In the genomic region with DNA sequence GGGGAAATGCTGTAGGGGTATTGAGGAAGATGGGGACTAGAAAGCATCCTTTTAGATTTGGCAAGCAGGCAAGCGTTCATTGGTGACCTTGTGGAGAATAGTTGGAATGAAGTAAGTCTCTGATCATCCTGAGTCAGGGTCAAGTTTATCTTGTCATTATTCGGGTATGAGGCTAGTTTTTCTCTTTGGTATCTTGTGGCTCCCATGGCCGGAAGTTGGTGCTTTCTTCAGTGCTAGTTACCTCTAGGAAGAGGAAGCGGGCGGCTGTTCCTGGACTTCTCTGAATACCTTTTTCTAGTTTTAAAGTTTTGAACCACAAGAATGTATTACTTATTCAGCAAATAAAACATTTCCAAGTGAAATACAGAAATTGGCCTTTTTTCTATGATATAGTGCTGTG, we compare ENCODE assay signal across 12 cellular contexts. TPM values are rescaled to one million over a fixed set of nuclear protein-coding genes. Genes with fewer than 3 reads are reported as not detected.
A peak's percentile ranks its signal among the peaks of the same experiment; 100 is the strongest.
DNase-seq lines count a peak whose midpoint lies in the region; ATAC-seq, FAIRE-seq and TF ChIP-seq lines count a peak whose summit lies in the region.
"Had no signal": no experiment of that assay in that cellular context is flagged by ENCODE, and none has a peak within 500 bp of the region (broad histone marks: within the 10 kb centered on the region; RNA-seq: fewer than 3 reads in every experiment).

No MANE protein-coding gene starts in this region.

- H3K4me1 ChIP-seq in OCI-LY1 (ENCODE audit: insufficient read depth, low read length, severe bottlenecking) (peaks cover 33% of the 10 kb centered on the region), K562 (replicated peaks in 1 of 2; ENCODE audit: control insufficient read depth in 2 of 2, insufficient read depth in 2 of 2, low read length in 2 of 2) (peaks cover 2 to 11% of the 10 kb centered on the region in 2 experiments; a peak in 3 of 5 replicates), body of pancreas (peaks cover 15% of the 10 kb centered on the region)

- no peaks in the 10 kb centered on the region for H3K9me3 ChIP-seq in OCI-LY1 (ENCODE audit: low read length)
- H3K9me3 ChIP-seq in K562 (replicated peaks; ENCODE audit: control insufficient read depth, insufficient read depth, low read depth, low read length), result no peaks in the 10 kb centered on the region
- no peaks in the 10 kb centered on the region for H3K9me3 ChIP-seq in body of pancreas
- H3K9me3 ChIP-seq: tibial artery had no signal

- WGBS in K562 (ENCODE audit: insufficient coverage, low coverage, missing lambda C conversion rate), result 66% methylated on average over 5 of the region's 5 CpGs
- 68 to 76% methylated on average over 5 of the region's 5 CpGs for WGBS in body of pancreas, 2 donors

- POLR2A ChIA-PET in K562 (lab: Yijun Ruan, JAX), result interaction anchor here (0.7 kb wide), 1 partner anchor 242 kb away, joined by 3 read pairs; no protein-coding TSS in a partner anchor

- peak; percentile 17 for DNase-seq in stimulated activated CD4-positive, alpha-beta T cell treated with anti-CD3 and anti-CD28 coated beads, Interleukin-15, amount 100 ng/mL, for 24 hours
- no peak for DNase-seq in stimulated activated CD4-positive, alpha-beta T cell treated with anti-CD3 and anti-CD28 coated beads, Interleukin-2, amount 100 ng/mL, for 24 hours
- DNase-seq in K562 (ENCODE audit: extremely low read depth in 1 of 4, low spot score in 3 of 4) (no peak), body of pancreas (no peak)
- DNase-seq: erythroblast, GDM1, NCI-H1105 treated with DMSO at 0.1 percent for 48 hours, tibial artery had no signal

- H3K27me3 ChIP-seq in OCI-LY1 (ENCODE audit: insufficient read depth, low read length) (no peaks in the 10 kb centered on the region), K562 (ENCODE audit: control insufficient read depth in 2 of 2, insufficient read depth in 2 of 2, low read length in 2 of 2) (no peaks in the 10 kb centered on the region), body of pancreas (no peaks in the 10 kb centered on the region)
- H3K27me3 ChIP-seq: tibial artery had no signal

- H3K4me3 ChIP-seq in OCI-LY1 (ENCODE audit: low read depth, low read length, poor library complexity, severe bottlenecking) (no peak overlapping the region), K562 (no peak overlapping the region), body of pancreas (no peak overlapping the region)
- H3K4me3 ChIP-seq: tibial artery had no signal

- TF ChIP-seq EP300 in K562 (IDR thresholded peaks at IDR 0.05; ENCODE audit: low read length), result no peak

- TF ChIP-seq CTCF in OCI-LY1 (IDR thresholded peaks at IDR 0.05; ENCODE audit: low read length) (no peak), K562 (IDR thresholded peaks at IDR 0.05 in 2 of 3, conservative IDR thresholded peaks at IDR 0.05 in 1 of 3; ENCODE audit: insufficient read depth in 2 of 3, low read depth in 1 of 3, low read length in 3 of 3) (no peak), body of pancreas (IDR thresholded peaks at IDR 0.05) (no peak)

- H3K27ac ChIP-seq in OCI-LY1 (ENCODE audit: low read depth, low read length, poor library complexity, severe bottlenecking), result no peak overlapping the region
- no peak overlapping the region for H3K27ac ChIP-seq in K562 (ENCODE audit: extremely low read depth, low read depth, low read length)
- no peak overlapping the region for H3K27ac ChIP-seq in body of pancreas
- H3K27ac ChIP-seq: tibial artery had no signal

- TF ChIP-seq RAD21 in K562 (CRISPR knock-in tag; conservative IDR thresholded peaks at IDR 0.05 in 1 of 2, IDR thresholded peaks at IDR 0.05 in 1 of 2), result no peak

- H3K4me2 ChIP-seq in OCI-LY1 (ENCODE audit: low read length) (peak overlapping the region; percentile 14; the same call in 1 of the 2 replicates), K562 (ENCODE audit: insufficient read depth, low read length) (no peak overlapping the region)

- no peaks in the 10 kb centered on the region for H3F3A ChIP-seq in OCI-LY1 (ENCODE audit: insufficient read depth, low read length)

- peak; percentile 26 for FAIRE-seq in K562 (lab: Jason Lieb, UNC)

- H4K20me1 ChIP-seq in OCI-LY1 (ENCODE audit: insufficient read depth, low read length) (no peaks in the 10 kb centered on the region), K562 (replicated peaks; ENCODE audit: control insufficient read depth, insufficient read depth, low read length) (no peaks in the 10 kb centered on the region)

- no peaks in the 10 kb centered on the region for H3K9me1 ChIP-seq in K562 (ENCODE audit: control insufficient read depth, insufficient read depth, low read length)

- CTCF ChIA-PET in K562 (lab: Yijun Ruan, JAX; ENCODE audit: low intra/inter-chr PET ratio), result interaction anchor here (0.6 kb wide), 1 partner anchor 41 kb away, joined by 3 read pairs; no protein-coding TSS in a partner anchor

- TF ChIP-seq POLR2A in K562 (conservative IDR thresholded peaks at IDR 0.05) (no peak), body of pancreas (IDR thresholded peaks at IDR 0.05) (no peak)

- H3K9ac ChIP-seq in OCI-LY1 (ENCODE audit: low read length) (no peak overlapping the region), K562 (ENCODE audit: insufficient read depth in 1 of 2, low read depth in 2 of 2, low read length in 2 of 2) (no peak overlapping the region)

- ATAC-seq in K562 (peak; percentile 19), HG03520 (IDR thresholded peaks at IDR 0.05; ENCODE audit: unreplicated experiment) (no peak), body of pancreas (no peak), GM21423 (IDR thresholded peaks at IDR 0.05; ENCODE audit: unreplicated experiment) (no peak), HG03159 (IDR thresholded peaks at IDR 0.05; ENCODE audit: unreplicated experiment) (no peak)

- BruUV-seq in K562 (replicated peaks; lab: Mats Ljungman, UMichigan), result no TSS peak

- no peaks in the 10 kb centered on the region for H3K9me2 ChIP-seq in OCI-LY1 (ENCODE audit: low read depth, low read length)

- intact Hi-C loops in K562 (cut with micrococcal nuclease) (no loop called here), body of pancreas (cut with DNase I) (no loop called here)

- H3K36me3 ChIP-seq in OCI-LY1 (ENCODE audit: insufficient read depth, low read length) (no peaks in the 10 kb centered on the region), K562 (ENCODE audit: control insufficient read depth, insufficient read depth, low read length) (no peaks in the 10 kb centered on the region; the same call in 2 of the 3 replicates), body of pancreas (replicated peaks in 1 of 2; ENCODE audit: insufficient read depth in 1 of 2, low read depth in 2 of 2) (no peaks in the 10 kb centered on the region)
- H3K36me3 ChIP-seq: tibial artery had no signal

- in situ Hi-C loops in K562 (cut with MboI), result no loop called here

- H3K79me2 ChIP-seq in OCI-LY1 (ENCODE audit: insufficient read depth, low read length) (no peaks in the 10 kb centered on the region), K562 (ENCODE audit: control insufficient read depth, insufficient read depth, low read length) (peaks cover 28% of the 10 kb centered on the region)

- H2AFZ ChIP-seq in OCI-LY1 (ENCODE audit: low read length), result no peak overlapping the region
- H2AFZ ChIP-seq in K562 (ENCODE audit: low read depth, low read length), result peak overlapping the region; percentile 4; the same call in 1 of the 2 replicates

TF ChIP-seq in K562, 482 proteins besides CTCF, POLR2A, EP300 and RAD21 (continues in another document):
- 0 out of 2 replicates have a peak, but pooled peaks have one; percentile 21 for TF ChIP-seq C11orf30 (IDR thresholded peaks at IDR 0.05; ENCODE audit: low read depth)

RNA-seq across cellular contexts. Expression of gene CREM, which starts 9.2 kb away (rescaled TPM):
- total RNA-seq in K562 (2011; cell fraction: chromatin; rRNA removed; ENCODE audit: low replicate concordance), result 17.8 and 46.7 TPM in 2 replicates
- 15.3 and 16.1 TPM in 2 replicates for total RNA-seq in K562 (2011; cell fraction: nucleolus; rRNA removed)
- 22.4 and 38.3 TPM in 2 replicates for total RNA-seq in K562 (2011; cell fraction: nucleoplasm; rRNA removed)
- total RNA-seq in K562 (2014; rRNA removed), result 46.6 and 50.7 TPM in 2 replicates
- 50.4 and 59.9 TPM in 2 replicates for total RNA-seq in K562 (2014; rRNA removed; fragmentation: Illumina TruSeq; extraction: Trizol)
- total RNA-seq in K562 (2015; rRNA removed; fragmentation: Illumina TruSeq; extraction: Trizol), result 38.6 and 39.1 TPM in 2 replicates
- total RNA-seq in K562 (2021), result 43.7 and 46.4 TPM in 2 replicates
- 51.7 and 70.2 TPM in 2 replicates for polyA plus RNA-seq in K562 (2011; rRNA removed)
- 37.7 and 43.8 TPM in 2 replicates for polyA plus RNA-seq in K562 (2011; cell fraction: cytosol; rRNA removed)
- 16.7 and 18.8 TPM in 2 replicates for polyA plus RNA-seq in K562 (2011; cell fraction: nucleus; rRNA removed)
- polyA plus RNA-seq in K562 (2012), result 51.9 and 60.3 TPM in 2 replicates
- polyA plus RNA-seq in K562 (2014; fragmentation: Illumina TruSeq; extraction: Trizol), result 44.2 and 51.3 TPM in 2 replicates
- 10 to 100 TPM; 47.0 to 48.3 TPM for polyA plus RNA-seq in K562 (2014; fragmentation: Nextera tagmentation; extraction: Ambion mirVana)
- polyA plus RNA-seq in K562 (2014; rRNA removed), result 63.0 and 69.4 TPM in 2 replicates
- polyA minus RNA-seq in K562 (2011; rRNA and poly(A)+ RNA removed), result 37.0 and 37.8 TPM in 2 replicates
- polyA minus RNA-seq in K562 (2011; cell fraction: cytosol; rRNA and poly(A)+ RNA removed), result 13.2 and 13.5 TPM in 2 replicates
- 11.7 and 14.1 TPM in 2 replicates for polyA minus RNA-seq in K562 (2011; cell fraction: nucleus; rRNA and poly(A)+ RNA removed)
- total RNA-seq in body of pancreas, result 10 to 100 TPM; 10.5 to 26.7 TPM

RNA-seq across cellular contexts. Expression of gene CUL2, which starts 45.7 kb away (rescaled TPM):
- 15.5 and 34.5 TPM in 2 replicates for total RNA-seq in K562 (2011; cell fraction: chromatin; rRNA removed; ENCODE audit: low replicate concordance)
- total RNA-seq in K562 (2011; cell fraction: nucleolus; rRNA removed), result 7.5 and 7.8 TPM in 2 replicates
- 16.2 and 33.1 TPM in 2 replicates for total RNA-seq in K562 (2011; cell fraction: nucleoplasm; rRNA removed)
- total RNA-seq in K562 (2014; rRNA removed), result 17.3 and 20.3 TPM in 2 replicates
- 45.2 and 49.8 TPM in 2 replicates for total RNA-seq in K562 (2014; rRNA removed; fragmentation: Illumina TruSeq; extraction: Trizol)
- total RNA-seq in K562 (2015; rRNA removed; fragmentation: Illumina TruSeq; extraction: Trizol), result 39.6 and 41.2 TPM in 2 replicates
- total RNA-seq in K562 (2021), result 41.6 and 44.7 TPM in 2 replicates
- polyA plus RNA-seq in K562 (2011; rRNA removed), result 29.7 and 41.5 TPM in 2 replicates
- polyA plus RNA-seq in K562 (2011; cell fraction: cytosol; rRNA removed), result 7.1 and 12.1 TPM in 2 replicates
- polyA plus RNA-seq in K562 (2011; cell fraction: nucleus; rRNA removed), result 7.6 and 10.3 TPM in 2 replicates
- 25.1 and 27.1 TPM in 2 replicates for polyA plus RNA-seq in K562 (2012)
- polyA plus RNA-seq in K562 (2014; fragmentation: Illumina TruSeq; extraction: Trizol), result 38.6 and 46.3 TPM in 2 replicates
- polyA plus RNA-seq in K562 (2014; fragmentation: Nextera tagmentation; extraction: Ambion mirVana), result 10 to 100 TPM; 18.1 to 21.1 TPM
- polyA plus RNA-seq in K562 (2014; rRNA removed), result 28.4 and 29.7 TPM in 2 replicates
- 56.4 and 61.8 TPM in 2 replicates for polyA minus RNA-seq in K562 (2011; rRNA and poly(A)+ RNA removed)
- polyA minus RNA-seq in K562 (2011; cell fraction: cytosol; rRNA and poly(A)+ RNA removed), result 18.2 and 24.1 TPM in 2 replicates
- 5.9 and 12.8 TPM in 2 replicates for polyA minus RNA-seq in K562 (2011; cell fraction: nucleus; rRNA and poly(A)+ RNA removed)
- total RNA-seq in body of pancreas, result 1 to 10 TPM; 7.3 to 8.0 TPM
